8 cellular contexts compared by ENCODE assay signal in the genomic region with DNA sequence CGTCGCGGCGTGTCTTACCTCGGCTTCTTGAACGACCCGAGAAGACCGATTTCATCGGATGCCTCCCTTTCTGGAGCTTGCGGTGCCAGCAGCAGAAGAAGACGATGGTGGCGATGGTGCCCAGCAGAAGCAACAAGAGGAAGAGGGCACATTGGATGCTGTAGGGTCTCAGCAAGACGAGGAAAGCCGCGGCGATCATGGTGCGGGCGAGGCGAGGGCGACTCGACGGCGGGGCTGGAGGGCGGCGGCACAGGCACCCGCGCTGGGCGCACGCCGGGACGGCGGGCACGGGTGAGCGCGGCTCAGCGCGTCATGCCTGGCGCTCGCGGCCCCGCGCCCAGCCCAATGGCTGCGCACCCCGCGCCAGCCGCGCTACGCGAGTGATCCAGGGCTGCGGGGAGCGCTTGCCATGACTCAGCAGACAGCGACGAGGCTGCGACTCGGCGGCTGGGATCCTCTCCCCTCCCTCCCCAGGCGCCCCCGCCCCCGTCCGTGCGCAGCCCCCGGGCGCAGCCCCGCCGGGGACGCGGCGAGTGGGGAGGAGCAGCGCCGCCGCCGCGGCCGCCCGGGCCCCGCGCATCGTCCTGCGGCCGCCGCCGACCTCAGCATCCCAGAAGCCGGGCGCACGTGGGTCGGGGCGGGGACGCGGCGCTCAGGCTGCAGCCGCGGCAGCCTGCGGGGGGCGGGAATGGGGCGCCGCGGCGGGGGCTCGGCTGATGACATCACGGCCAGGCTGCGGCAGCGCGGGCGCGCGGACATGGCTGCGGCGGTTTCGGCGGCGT. TPM values are rescaled to one million over a fixed set of nuclear protein-coding genes. Genes with fewer than 3 reads are reported as not detected.
DNase-seq lines count a peak whose midpoint lies in the region; ATAC-seq and TF ChIP-seq lines count a peak whose summit lies in the region.

A gene with protein sequence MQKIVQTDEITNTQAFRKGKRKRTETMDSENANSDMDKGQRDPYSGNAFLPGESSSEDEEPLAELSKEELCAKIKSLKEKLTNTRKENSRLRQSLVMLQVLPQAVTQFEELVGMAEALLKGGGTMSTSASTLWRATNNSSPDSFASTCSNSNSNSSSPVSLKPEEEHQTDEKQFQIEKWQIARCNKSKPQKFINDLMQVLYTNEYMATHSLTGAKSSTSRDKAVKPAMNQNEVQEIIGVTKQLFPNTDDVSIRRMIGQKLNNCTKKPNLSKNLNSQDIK (plus strand): TSS at position 719 of the 782 bp plus-strand sequence. CDS start 26,704 bp downstream, outside the sequence.

- H3K27me3 Mint-ChIP-seq in activated CD4-positive, alpha-beta memory T cell treated with anti-CD3 and anti-CD28 coated beads, Interleukin-2, amount 10 ng/mL, durations not matched to agents 7 days and 5 days: peaks cover 71% of the 10 kb centered on the region

- H3K4me3 ChIP-seq in AG04450 (ENCODE audit: low read depth, low read length) (peak within 1 kb of the TSS; percentile 73), muscle layer of colon (ENCODE audit: low read depth in 1 of 2, low read length in 2 of 2) (peak within 1 kb of the TSS; percentile 61 to 86)

- in situ Hi-C loops in GM13977 (cut with MboI; ENCODE audit: low pct_unique_long_range_greater_than_20kb, low sequenced_read_pairs, unreplicated experiment): no loop called here

- CTCF ChIA-PET in AG04450 (lab: Charles Lee): interaction anchor here (0.6 to 4.7 kb wide), 44 partner anchors 8 to 478 kb away, joined by 3 to 33 read pairs (median 4); partner anchors contain the start of genes KIAA1586 and PRIM2
- CTCF ChIA-PET in activated CD4-positive, alpha-beta memory T cell treated with anti-CD3 and anti-CD28 coated beads, Interleukin-2, amount 10 ng/mL, durations not matched to agents 7 days and 5 days (lab: Charles Lee): interaction anchor here (0.6 to 1.3 kb wide), 4 partner anchors 15 to 362 kb away, joined by 3 read pairs; partner anchors contain the start of gene PRIM2

- no peaks in the 10 kb centered on the region for H3K27me3 ChIP-seq in AG04450 (ENCODE audit: control insufficient read depth, insufficient read depth, low read length)
- no peaks in the 10 kb centered on the region for H3K27me3 ChIP-seq in muscle layer of colon (ENCODE audit: control insufficient read depth in 1 of 2, insufficient read depth in 2 of 2, low read length in 2 of 2)

- H3K4me1 Mint-ChIP-seq in activated CD4-positive, alpha-beta memory T cell treated with anti-CD3 and anti-CD28 coated beads, Interleukin-2, amount 10 ng/mL, durations not matched to agents 7 days and 5 days: peaks cover 23% of the 10 kb centered on the region

- no peaks in the 10 kb centered on the region for H3K36me3 Mint-ChIP-seq in activated CD4-positive, alpha-beta memory T cell treated with anti-CD3 and anti-CD28 coated beads, Interleukin-2, amount 10 ng/mL, durations not matched to agents 7 days and 5 days (ENCODE audit: low read depth)

- H3K9me3 Mint-ChIP-seq in activated CD4-positive, alpha-beta memory T cell treated with anti-CD3 and anti-CD28 coated beads, Interleukin-2, amount 10 ng/mL, durations not matched to agents 7 days and 5 days: no peaks in the 10 kb centered on the region

- H3K27ac ChIP-seq in AG04450 (ENCODE audit: low read depth, low read length) (peak within 1 kb of the TSS; percentile 93), muscle layer of colon (ENCODE audit: low read depth, low read length) (peak within 1 kb of the TSS; percentile 55), temporal lobe (ENCODE audit: low read depth, low read length) (peak within 1 kb of the TSS; percentile 67)

- TF ChIP-seq CTCF in AG04450 (IDR thresholded peaks at IDR 0.05; ENCODE audit: low read depth, low read length): no peak
- TF ChIP-seq CTCF in GM13977 (IDR thresholded peaks at IDR 0.05; ENCODE audit: extremely low read depth, insufficient read depth, missing control alignments): no peak

- POLR2A ChIA-PET in AG04450 (lab: Yijun Ruan, JAX): interaction anchor here (1.2 to 1.4 kb wide), 2 partner anchors 52 to 217 kb away, joined by 4 read pairs; partner anchors contain the start of gene BAG2
- POLR2A ChIA-PET in activated CD4-positive, alpha-beta memory T cell treated with anti-CD3 and anti-CD28 coated beads, Interleukin-2, amount 10 ng/mL, durations not matched to agents 7 days and 5 days (lab: Charles Lee): interaction anchor here (1.2 to 1.5 kb wide), 2 partner anchors 218 to 362 kb away, joined by 4 to 5 read pairs; partner anchors contain the start of genes BAG2 and PRIM2

- no peak within 1 kb of the TSS for H3K27ac Mint-ChIP-seq in activated CD4-positive, alpha-beta memory T cell treated with anti-CD3 and anti-CD28 coated beads, Interleukin-2, amount 10 ng/mL, durations not matched to agents 7 days and 5 days

- ATAC-seq in HG02642 (IDR thresholded peaks at IDR 0.05; ENCODE audit: poor library complexity, unreplicated experiment): peak; percentile 43
- peak; percentile 76 for ATAC-seq in esophagus mucosa

- H3K9ac ChIP-seq in muscle layer of colon (ENCODE audit: low read length): peak within 1 kb of the TSS; percentile 75

- H3K36me3 ChIP-seq in muscle layer of colon (ENCODE audit: insufficient read depth, low read length): no peaks in the 10 kb centered on the region

- DNase-seq in AG04450 (ENCODE audit: low read depth, low spot score) (peak; percentile 62), GM13977 (ENCODE audit: low spot score) (peak; percentile 71), NCI-H1105 (lab: John Stamatoyannopoulos, UW) (peak; percentile 76)
- DNase-seq in activated CD4-positive, alpha-beta memory T cell treated with anti-CD3 and anti-CD28 coated beads, Interleukin-2, amount 10 ng/mL, durations not matched to agents 7 days and 5 days: peak; percentile 37

- peaks cover 11% of the 10 kb centered on the region for H3K4me1 ChIP-seq in muscle layer of colon (ENCODE audit: insufficient read depth, low read length)

- H3K4me3 Mint-ChIP-seq in activated CD4-positive, alpha-beta memory T cell treated with anti-CD3 and anti-CD28 coated beads, Interleukin-2, amount 10 ng/mL, durations not matched to agents 7 days and 5 days: peak within 1 kb of the TSS; percentile 78

- no peaks in the 10 kb centered on the region; the same call in 1 of the 2 replicates for H3K9me3 ChIP-seq in AG04450 (ENCODE audit: control insufficient read depth, insufficient read depth, low read length)
- no peaks in the 10 kb centered on the region for H3K9me3 ChIP-seq in muscle layer of colon (ENCODE audit: low read length)

RNA-seq across cellular contexts. Expression of the gene that starts here (rescaled TPM):
- 9.2 and 15.4 TPM in 2 replicates for polyA plus RNA-seq in AG04450 (2011; rRNA removed)
- 4.1 and 6.7 TPM in 2 replicates for polyA minus RNA-seq in AG04450 (2011; rRNA and poly(A)+ RNA removed)
- not detected for total RNA-seq in activated CD4-positive, alpha-beta memory T cell treated with anti-CD3 and anti-CD28 coated beads, Interleukin-2, amount 10 ng/mL, durations not matched to agents 7 days and 5 days
- total RNA-seq in esophagus mucosa (0.16 TPM), temporal lobe (14.5 TPM)

Comparison
In these comparisons a context has a peak if more than half of its experiments do, and no peak if none do; other contexts are left out.
1. Peak in every context shown above with its lines: DNase-seq, ATAC-seq, H3K4me3 ChIP-seq and H3K27ac ChIP-seq.
2. RNA of the gene that starts here (total RNA-seq): 14.5 TPM in temporal lobe (single experiment); 0.16 TPM in esophagus mucosa (single experiment) and not detected in activated CD4-positive, alpha-beta memory T cell treated with anti-CD3 and anti-CD28 coated beads, Interleukin-2, amount 10 ng/mL, durations not matched to agents 7 days and 5 days; every median in the first group is over 10 times any median in the second.
3. Peak in DNase-seq in activated CD4-positive, alpha-beta memory T cell treated with anti-CD3 and anti-CD28 coated beads, Interleukin-2, amount 10 ng/mL, durations not matched to agents 7 days and 5 days; RNA of the gene not detected or under 1 TPM.
4. Peak in ATAC-seq in esophagus mucosa; RNA of the gene not detected or under 1 TPM.